In genomic region chr6:3210024-3210610, GRCh38 we compare ENCODE assay signal across 1 cellular context.
TF ChIP-seq lines count a peak whose summit lies in the region.

No MANE protein-coding gene starts in this region.

TF ChIP-seq in SK-N-SH, 30 proteins besides CTCF, POLR2A, EP300 and RAD21 (continued from another document):
- TF ChIP-seq POLR2AphosphoS5 (IDR thresholded peaks at IDR 0.05; ENCODE audit: low read depth, low read length) (no peak), NRF1 (IDR thresholded peaks at IDR 0.05; ENCODE audit: low read depth, low read length) (no peak), ZBTB33 (IDR thresholded peaks at IDR 0.05; ENCODE audit: borderline replicate concordance, low read depth) (no peak), GATA2 (CRISPR knock-in tag; IDR thresholded peaks at IDR 0.05) (no peak)
